17 cellular contexts compared by ENCODE assay signal in the genomic region with DNA sequence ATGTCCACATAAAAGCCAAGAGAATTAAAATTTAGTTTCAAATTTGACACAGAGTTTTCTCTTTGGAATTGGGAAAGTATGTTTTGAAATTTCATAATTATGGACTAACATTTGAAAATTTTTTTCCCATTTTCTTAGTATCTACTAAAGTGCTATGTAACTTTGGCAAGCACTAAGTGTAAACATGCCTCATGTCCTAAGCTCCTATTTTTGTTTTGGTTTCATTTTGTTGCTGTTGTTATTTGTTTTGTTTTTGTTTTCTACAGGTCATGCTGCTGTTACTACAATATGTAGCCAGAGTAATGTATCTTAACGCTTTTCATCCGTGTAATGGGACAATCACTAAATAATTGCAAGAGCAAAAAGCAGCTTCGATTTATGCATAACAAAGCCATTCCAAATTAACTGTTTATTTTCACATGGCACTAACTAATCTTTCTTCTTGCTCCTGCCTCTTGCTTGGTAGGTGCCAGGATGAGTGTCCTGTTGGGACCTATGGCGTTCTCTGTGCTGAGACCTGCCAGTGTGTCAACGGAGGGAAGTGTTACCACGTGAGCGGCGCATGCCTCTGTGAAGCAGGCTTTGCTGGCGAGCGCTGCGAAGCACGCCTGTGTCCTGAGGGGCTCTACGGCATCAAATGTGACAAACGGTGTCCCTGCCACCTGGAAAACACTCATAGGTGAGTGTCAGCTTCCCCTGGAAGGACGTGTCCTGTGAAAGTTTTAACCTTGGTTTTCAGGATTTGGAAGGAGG.
DNase-seq lines count a peak whose midpoint lies in the region; ATAC-seq and TF ChIP-seq lines count a peak whose summit lies in the region.
"Had no signal": no experiment of that assay in that cellular context is flagged by ENCODE, and none has a peak within 500 bp of the region (broad histone marks: within the 10 kb centered on the region; RNA-seq: fewer than 3 reads in every experiment).

No MANE protein-coding gene starts in this region.

- H3K4me3 Mint-ChIP-seq in HFFc6, result peak overlapping the region; percentile 55
- H3K4me3 Mint-ChIP-seq in nephron progenitor cell, result no peak overlapping the region
- no peak overlapping the region for H3K4me3 Mint-ChIP-seq in natural killer cell
- H3K4me3 Mint-ChIP-seq: activated naive CD8-positive, alpha-beta T cell treated with anti-CD3 and anti-CD28 coated beads for 36 hours; CD8-positive, alpha-beta T cell had no signal

- H3K4me1 Mint-ChIP-seq in HFFc6 (ENCODE audit: low read depth), result peaks cover 8% of the 10 kb centered on the region; the same call in 1 of the 2 replicates
- peaks cover 49% of the 10 kb centered on the region for H3K4me1 Mint-ChIP-seq in nephron progenitor cell
- H3K4me1 Mint-ChIP-seq in natural killer cell, result peaks cover 12 to 24% of the 10 kb centered on the region in 2 donors

- intact Hi-C loops in natural killer cell (cut with micrococcal nuclease), result no loop called here
- intact Hi-C loops in left colon (cut with DNase I, micrococcal nuclease), result no loop called here

- no peaks in the 10 kb centered on the region for H3K79me2 ChIP-seq in ACC112 (ENCODE audit: control insufficient read depth, insufficient read depth, low read length, unreplicated experiment)

- H3K4me3 ChIP-seq in ACC112 (ENCODE audit: low read depth, low read length), result peak overlapping the region; percentile 75
- H3K4me3 ChIP-seq: lower lobe of right lung, upper lobe of right lung had no signal

- no peaks in the 10 kb centered on the region for H3K36me3 Mint-ChIP-seq in HFFc6 (ENCODE audit: low read depth)
- H3K36me3 Mint-ChIP-seq in nephron progenitor cell (ENCODE audit: low read depth), result no peaks in the 10 kb centered on the region
- H3K36me3 Mint-ChIP-seq in natural killer cell, result no peaks in the 10 kb centered on the region
- H3K36me3 Mint-ChIP-seq: activated naive CD8-positive, alpha-beta T cell treated with anti-CD3 and anti-CD28 coated beads for 36 hours; CD8-positive, alpha-beta T cell had no signal

- H3K27ac Mint-ChIP-seq in HFFc6 (no peak overlapping the region), nephron progenitor cell (peak overlapping the region; percentile 21), natural killer cell (peak overlapping the region in 1 of 2 donors; percentile 11)
- H3K27ac Mint-ChIP-seq: activated naive CD8-positive, alpha-beta T cell treated with anti-CD3 and anti-CD28 coated beads for 36 hours; CD8-positive, alpha-beta T cell had no signal

- no peak for TF ChIP-seq CTCF in HFFc6 (IDR thresholded peaks at IDR 0.05)
- TF ChIP-seq CTCF in nephron progenitor cell (IDR thresholded peaks at IDR 0.05), result no peak
- no peak for TF ChIP-seq CTCF in natural killer cell (IDR thresholded peaks at IDR 0.05)

- H3K36me3 ChIP-seq in ACC112 (ENCODE audit: insufficient read depth, low read length), result no peaks in the 10 kb centered on the region
- H3K36me3 ChIP-seq: lower lobe of right lung, upper lobe of right lung had no signal

- DNase-seq in HFFc6 (no peak), nephron progenitor cell (no peak), anterior cingulate cortex (lab: John Stamatoyannopoulos, UW) (no peak), natural killer cell (no peak), left colon (no peak)
- DNase-seq: ACHN; activated naive CD8-positive, alpha-beta T cell treated with anti-CD3 and anti-CD28 coated beads for 36 hours; activated T-cell treated with anti-CD3 and anti-CD28 coated beads, Interleukin-2, amount 50 U/mL, for 1 hour; CD8-positive, alpha-beta T cell; effector CD8-positive, alpha-beta T cell; lower lobe of right lung; NCI-H187; NCI-H446 treated with DMSO at 0.1 percent for 48 hours; upper lobe of right lung had no signal

- no peak overlapping the region for H3K27ac ChIP-seq in ACC112 (ENCODE audit: low read depth, low read length)
- peak overlapping the region; percentile 27 for H3K27ac ChIP-seq in angular gyrus (ENCODE audit: low read depth, low read length)
- H3K27ac ChIP-seq: lower lobe of right lung, upper lobe of right lung had no signal

- H3K27me3 ChIP-seq in ACC112 (ENCODE audit: insufficient read depth, low read length), result no peaks in the 10 kb centered on the region
- H3K27me3 ChIP-seq: upper lobe of right lung had no signal

- peaks cover 11% of the 10 kb centered on the region for H3K4me1 ChIP-seq in ACC112 (ENCODE audit: control insufficient read depth, insufficient read depth, low read length, unreplicated experiment)
- H3K4me1 ChIP-seq: lower lobe of right lung, upper lobe of right lung had no signal

- peak overlapping the region; percentile 98 for H2AFZ ChIP-seq in ACC112 (ENCODE audit: low read length, unreplicated experiment)

- H3K27me3 Mint-ChIP-seq in HFFc6 (ENCODE audit: insufficient read depth), result peaks cover 5% of the 10 kb centered on the region
- H3K27me3 Mint-ChIP-seq in nephron progenitor cell (ENCODE audit: low read depth, poor library complexity), result no peaks in the 10 kb centered on the region
- H3K27me3 Mint-ChIP-seq in natural killer cell (ENCODE audit: low read depth in 2 of 2), result no peaks in the 10 kb centered on the region

- ATAC-seq in natural killer cell (no peak), left colon (no peak), GM18519 (IDR thresholded peaks at IDR 0.05; ENCODE audit: low FRiP score, unreplicated experiment) (no peak)
- ATAC-seq: CD8-positive, alpha-beta T cell had no signal

- H3K9me3 Mint-ChIP-seq in HFFc6 (no peaks in the 10 kb centered on the region), nephron progenitor cell (peaks cover under 1% of the 10 kb centered on the region), natural killer cell (no peaks in the 10 kb centered on the region)
- H3K9me3 Mint-ChIP-seq: activated naive CD8-positive, alpha-beta T cell treated with anti-CD3 and anti-CD28 coated beads for 36 hours; CD8-positive, alpha-beta T cell had no signal
